In genomic region chr11:106449756-106450155, GRCh38 we compare ENCODE assay signal across 1 cellular context.
TF ChIP-seq lines count a peak whose summit lies in the region.

No MANE protein-coding gene starts in this region.

TF ChIP-seq in HepG2, 621 proteins besides CTCF, POLR2A, EP300 and RAD21 (continued from another document):
- TF ChIP-seq PAXIP1 (CRISPR knock-in tag; conservative IDR thresholded peaks at IDR 0.05) (peak; percentile 39; the same call in 1 of the 2 replicates), ZNF605 (CRISPR knock-in tag; IDR thresholded peaks at IDR 0.05) (no peak), ZNF564 (CRISPR knock-in tag; IDR thresholded peaks at IDR 0.05) (no peak), CBX5 (CRISPR knock-in tag; IDR thresholded peaks at IDR 0.05; ENCODE audit: borderline replicate concordance) (no peak), ZNF496 (CRISPR knock-in tag; IDR thresholded peaks at IDR 0.05; ENCODE audit: insufficient replicate concordance) (no peak), ZNF550 (CRISPR knock-in tag; IDR thresholded peaks at IDR 0.05; ENCODE audit: borderline replicate concordance) (no peak), SIN3A (IDR thresholded peaks at IDR 0.05; ENCODE audit: borderline replicate concordance, low read depth, low read length) (no peak), PATZ1 (CRISPR knock-in tag; IDR thresholded peaks at IDR 0.05) (peak; percentile 64), ZNF263 (CRISPR knock-in tag; IDR thresholded peaks at IDR 0.05) (0 out of 2 replicates have a peak, but pooled peaks have one; percentile 29), KAT2B (IDR thresholded peaks at IDR 0.05; ENCODE audit: borderline replicate concordance, low read depth, low read length) (no peak), ATF1 (CRISPR knock-in tag; IDR thresholded peaks at IDR 0.05) (no peak), MTA3 (CRISPR knock-in tag; IDR thresholded peaks at IDR 0.05) (no peak), ZNF225 (CRISPR knock-in tag; IDR thresholded peaks at IDR 0.05) (no peak), ZNF660 (CRISPR knock-in tag; IDR thresholded peaks at IDR 0.05; ENCODE audit: borderline replicate concordance, low read depth) (no peak), ZNF562 (CRISPR knock-in tag; IDR thresholded peaks at IDR 0.05; ENCODE audit: borderline replicate concordance) (no peak), RELA (CRISPR knock-in tag; IDR thresholded peaks at IDR 0.05) (no peak), ZMYM4 (CRISPR knock-in tag; IDR thresholded peaks at IDR 0.05) (peak; percentile 52; the same call in 1 of the 2 replicates), CBFB (CRISPR knock-in tag; IDR thresholded peaks at IDR 0.05) (no peak), KDM3A (CRISPR knock-in tag; IDR thresholded peaks at IDR 0.05; ENCODE audit: low read depth) (no peak), EHMT2 (IDR thresholded peaks at IDR 0.05; ENCODE audit: borderline replicate concordance, low read depth, low read length) (no peak), JUND (CRISPR knock-in tag; IDR thresholded peaks at IDR 0.05) (no peak), U2AF1 (optimal IDR thresholded peaks at IDR 0.05; ENCODE audit: low read depth, low read length) (no peak), MBNL3 (CRISPR knock-in tag; conservative IDR thresholded peaks at IDR 0.05) (no peak), ATM (IDR thresholded peaks at IDR 0.05; ENCODE audit: borderline replicate concordance) (no peak), BHLHE40 (IDR thresholded peaks at IDR 0.05; ENCODE audit: low read length) (no peak), NFE2L2 (IDR thresholded peaks at IDR 0.05; ENCODE audit: low read length) (no peak), GABPA (IDR thresholded peaks at IDR 0.05; ENCODE audit: low read depth, low read length) (no peak), GABPA (CRISPR knock-in tag; IDR thresholded peaks at IDR 0.05; ENCODE audit: low read depth) (no peak), MAX (IDR thresholded peaks at IDR 0.05) (no peak), GMEB2 (CRISPR knock-in tag; IDR thresholded peaks at IDR 0.05; ENCODE audit: low read depth) (no peak)
- TF ChIP-seq, protein P1, sequence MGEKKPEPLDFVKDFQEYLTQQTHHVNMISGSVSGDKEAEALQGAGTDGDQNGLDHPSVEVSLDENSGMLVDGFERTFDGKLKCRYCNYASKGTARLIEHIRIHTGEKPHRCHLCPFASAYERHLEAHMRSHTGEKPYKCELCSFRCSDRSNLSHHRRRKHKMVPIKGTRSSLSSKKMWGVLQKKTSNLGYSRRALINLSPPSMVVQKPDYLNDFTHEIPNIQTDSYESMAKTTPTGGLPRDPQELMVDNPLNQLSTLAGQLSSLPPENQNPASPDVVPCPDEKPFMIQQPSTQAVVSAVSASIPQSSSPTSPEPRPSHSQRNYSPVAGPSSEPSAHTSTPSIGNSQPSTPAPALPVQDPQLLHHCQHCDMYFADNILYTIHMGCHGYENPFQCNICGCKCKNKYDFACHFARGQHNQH (CRISPR knock-in tag; IDR thresholded peaks at IDR 0.05) = no peak
- TF ChIP-seq, protein P2, sequence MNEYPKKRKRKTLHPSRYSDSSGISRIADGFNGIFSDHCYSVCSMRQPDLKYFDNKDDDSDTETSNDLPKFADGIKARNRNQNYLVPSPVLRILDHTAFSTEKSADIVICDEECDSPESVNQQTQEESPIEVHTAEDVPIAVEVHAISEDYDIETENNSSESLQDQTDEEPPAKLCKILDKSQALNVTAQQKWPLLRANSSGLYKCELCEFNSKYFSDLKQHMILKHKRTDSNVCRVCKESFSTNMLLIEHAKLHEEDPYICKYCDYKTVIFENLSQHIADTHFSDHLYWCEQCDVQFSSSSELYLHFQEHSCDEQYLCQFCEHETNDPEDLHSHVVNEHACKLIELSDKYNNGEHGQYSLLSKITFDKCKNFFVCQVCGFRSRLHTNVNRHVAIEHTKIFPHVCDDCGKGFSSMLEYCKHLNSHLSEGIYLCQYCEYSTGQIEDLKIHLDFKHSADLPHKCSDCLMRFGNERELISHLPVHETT (CRISPR knock-in tag; conservative IDR thresholded peaks at IDR 0.05) = no peak
- TF ChIP-seq, protein P3, sequence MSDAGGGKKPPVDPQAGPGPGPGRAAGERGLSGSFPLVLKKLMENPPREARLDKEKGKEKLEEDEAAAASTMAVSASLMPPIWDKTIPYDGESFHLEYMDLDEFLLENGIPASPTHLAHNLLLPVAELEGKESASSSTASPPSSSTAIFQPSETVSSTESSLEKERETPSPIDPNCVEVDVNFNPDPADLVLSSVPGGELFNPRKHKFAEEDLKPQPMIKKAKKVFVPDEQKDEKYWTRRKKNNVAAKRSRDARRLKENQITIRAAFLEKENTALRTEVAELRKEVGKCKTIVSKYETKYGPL (CRISPR knock-in tag; IDR thresholded peaks at IDR 0.05) = no peak
- TF ChIP-seq, protein P4, sequence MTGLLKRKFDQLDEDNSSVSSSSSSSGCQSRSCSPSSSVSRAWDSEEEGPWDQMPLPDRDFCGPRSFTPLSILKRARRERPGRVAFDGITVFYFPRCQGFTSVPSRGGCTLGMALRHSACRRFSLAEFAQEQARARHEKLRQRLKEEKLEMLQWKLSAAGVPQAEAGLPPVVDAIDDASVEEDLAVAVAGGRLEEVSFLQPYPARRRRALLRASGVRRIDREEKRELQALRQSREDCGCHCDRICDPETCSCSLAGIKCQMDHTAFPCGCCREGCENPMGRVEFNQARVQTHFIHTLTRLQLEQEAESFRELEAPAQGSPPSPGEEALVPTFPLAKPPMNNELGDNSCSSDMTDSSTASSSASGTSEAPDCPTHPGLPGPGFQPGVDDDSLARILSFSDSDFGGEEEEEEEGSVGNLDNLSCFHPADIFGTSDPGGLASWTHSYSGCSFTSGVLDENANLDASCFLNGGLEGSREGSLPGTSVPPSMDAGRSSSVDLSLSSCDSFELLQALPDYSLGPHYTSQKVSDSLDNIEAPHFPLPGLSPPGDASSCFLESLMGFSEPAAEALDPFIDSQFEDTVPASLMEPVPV (CRISPR knock-in tag; IDR thresholded peaks at IDR 0.05) = no peak
